ENCODE assay signal across 1 cellular context in the genomic region with DNA sequence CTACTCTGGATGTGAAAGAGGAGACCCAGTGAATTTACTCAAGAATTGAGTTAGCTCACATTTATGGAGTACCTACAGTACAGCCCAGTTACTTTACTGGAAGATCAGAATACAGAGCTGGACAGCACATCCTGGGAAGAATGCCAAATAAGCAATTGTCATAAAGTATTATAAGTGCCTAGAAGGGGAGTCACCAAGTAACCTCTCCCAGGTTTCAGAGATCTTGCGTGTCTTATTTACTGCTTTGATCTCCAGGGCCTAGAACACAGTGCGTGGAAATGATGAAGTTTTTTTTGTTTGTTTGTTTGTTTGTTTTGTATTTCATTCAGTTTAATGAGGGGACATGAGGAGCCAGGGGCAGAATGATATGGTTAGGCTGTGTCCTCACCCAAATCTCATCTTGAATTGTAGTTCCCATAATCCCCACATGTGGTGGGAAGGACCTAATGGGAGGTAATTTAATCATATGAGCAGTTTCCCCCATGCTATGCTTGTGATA.
TF ChIP-seq lines count a peak whose summit lies in the region.

No MANE protein-coding gene starts in this region.

TF ChIP-seq in HEK293, 187 proteins besides CTCF, POLR2A, EP300 and RAD21 (continued from another document and continues in another):
- TF ChIP-seq, protein P1, sequence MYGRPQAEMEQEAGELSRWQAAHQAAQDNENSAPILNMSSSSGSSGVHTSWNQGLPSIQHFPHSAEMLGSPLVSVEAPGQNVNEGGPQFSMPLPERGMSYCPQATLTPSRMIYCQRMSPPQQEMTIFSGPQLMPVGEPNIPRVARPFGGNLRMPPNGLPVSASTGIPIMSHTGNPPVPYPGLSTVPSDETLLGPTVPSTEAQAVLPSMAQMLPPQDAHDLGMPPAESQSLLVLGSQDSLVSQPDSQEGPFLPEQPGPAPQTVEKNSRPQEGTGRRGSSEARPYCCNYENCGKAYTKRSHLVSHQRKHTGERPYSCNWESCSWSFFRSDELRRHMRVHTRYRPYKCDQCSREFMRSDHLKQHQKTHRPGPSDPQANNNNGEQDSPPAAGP (tag by site-specific recombination; IDR thresholded peaks at IDR 0.05): no peak
- TF ChIP-seq ZNF184 (tag by site-specific recombination; IDR thresholded peaks at IDR 0.05): no peak
- no peak for TF ChIP-seq ZNF274 (IDR thresholded peaks at IDR 0.05; ENCODE audit: low read length)
- no peak for TF ChIP-seq ZNF274 (tag by site-specific recombination; IDR thresholded peaks at IDR 0.05; ENCODE audit: borderline replicate concordance)
- TF ChIP-seq KLF8 (tag by site-specific recombination; IDR thresholded peaks at IDR 0.05): no peak
- peak; percentile 73; the same call in 1 of the 2 replicates for TF ChIP-seq REPIN1 (tag by site-specific recombination; IDR thresholded peaks at IDR 0.05; ENCODE audit: low read depth)
- TF ChIP-seq ZNF48 (tag by site-specific recombination; IDR thresholded peaks at IDR 0.05): no peak
- TF ChIP-seq HOXD13 (CRISPR knock-in tag; IDR thresholded peaks at IDR 0.05; ENCODE audit: borderline replicate concordance): no peak
- no peak for TF ChIP-seq KLF16 (tag by site-specific recombination; IDR thresholded peaks at IDR 0.05)
- no peak for TF ChIP-seq MEIS1 (CRISPR knock-in tag; IDR thresholded peaks at IDR 0.05; ENCODE audit: borderline replicate concordance)
- no peak for TF ChIP-seq ZNF214 (tag by site-specific recombination; IDR thresholded peaks at IDR 0.05; ENCODE audit: borderline replicate concordance)
- TF ChIP-seq ZNF354C (tag by site-specific recombination; IDR thresholded peaks at IDR 0.05; ENCODE audit: borderline replicate concordance, low read depth): no peak
- no peak for TF ChIP-seq ZNF514 (tag by site-specific recombination; IDR thresholded peaks at IDR 0.05)
- no peak for TF ChIP-seq ZFHX2 (tag by site-specific recombination; conservative IDR thresholded peaks at IDR 0.05)
- no peak for TF ChIP-seq GLI4 (tag by site-specific recombination; IDR thresholded peaks at IDR 0.05)
- TF ChIP-seq ZNF660 (tag by site-specific recombination; IDR thresholded peaks at IDR 0.05): no peak
- no peak for TF ChIP-seq ZBTB48 (tag by site-specific recombination; IDR thresholded peaks at IDR 0.05)
- peak; percentile 56; the same call in 1 of the 2 replicates for TF ChIP-seq ZBTB20 (tag by site-specific recombination; IDR thresholded peaks at IDR 0.05)
- TF ChIP-seq, protein P2, sequence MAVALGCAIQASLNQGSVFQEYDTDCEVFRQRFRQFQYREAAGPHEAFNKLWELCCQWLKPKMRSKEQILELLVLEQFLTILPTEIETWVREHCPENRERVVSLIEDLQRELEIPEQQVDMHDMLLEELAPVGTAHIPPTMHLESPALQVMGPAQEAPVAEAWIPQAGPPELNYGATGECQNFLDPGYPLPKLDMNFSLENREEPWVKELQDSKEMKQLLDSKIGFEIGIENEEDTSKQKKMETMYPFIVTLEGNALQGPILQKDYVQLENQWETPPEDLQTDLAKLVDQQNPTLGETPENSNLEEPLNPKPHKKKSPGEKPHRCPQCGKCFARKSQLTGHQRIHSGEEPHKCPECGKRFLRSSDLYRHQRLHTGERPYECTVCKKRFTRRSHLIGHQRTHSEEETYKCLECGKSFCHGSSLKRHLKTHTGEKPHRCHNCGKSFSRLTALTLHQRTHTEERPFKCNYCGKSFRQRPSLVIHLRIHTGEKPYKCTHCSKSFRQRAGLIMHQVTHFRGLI (tag by site-specific recombination; IDR thresholded peaks at IDR 0.05): no peak
- no peak for TF ChIP-seq ZNF670 (tag by site-specific recombination; IDR thresholded peaks at IDR 0.05; ENCODE audit: low read depth)
- TF ChIP-seq ZNF2 (tag by site-specific recombination; IDR thresholded peaks at IDR 0.05): peak; percentile 83
- TF ChIP-seq, protein P3, sequence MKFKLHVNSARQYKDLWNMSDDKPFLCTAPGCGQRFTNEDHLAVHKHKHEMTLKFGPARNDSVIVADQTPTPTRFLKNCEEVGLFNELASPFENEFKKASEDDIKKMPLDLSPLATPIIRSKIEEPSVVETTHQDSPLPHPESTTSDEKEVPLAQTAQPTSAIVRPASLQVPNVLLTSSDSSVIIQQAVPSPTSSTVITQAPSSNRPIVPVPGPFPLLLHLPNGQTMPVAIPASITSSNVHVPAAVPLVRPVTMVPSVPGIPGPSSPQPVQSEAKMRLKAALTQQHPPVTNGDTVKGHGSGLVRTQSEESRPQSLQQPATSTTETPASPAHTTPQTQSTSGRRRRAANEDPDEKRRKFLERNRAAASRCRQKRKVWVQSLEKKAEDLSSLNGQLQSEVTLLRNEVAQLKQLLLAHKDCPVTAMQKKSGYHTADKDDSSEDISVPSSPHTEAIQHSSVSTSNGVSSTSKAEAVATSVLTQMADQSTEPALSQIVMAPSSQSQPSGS (tag by site-specific recombination; IDR thresholded peaks at IDR 0.05; ENCODE audit: low read depth): no peak
- TF ChIP-seq SCRT1 (tag by site-specific recombination; IDR thresholded peaks at IDR 0.05; ENCODE audit: borderline replicate concordance): no peak
- TF ChIP-seq, protein P4, sequence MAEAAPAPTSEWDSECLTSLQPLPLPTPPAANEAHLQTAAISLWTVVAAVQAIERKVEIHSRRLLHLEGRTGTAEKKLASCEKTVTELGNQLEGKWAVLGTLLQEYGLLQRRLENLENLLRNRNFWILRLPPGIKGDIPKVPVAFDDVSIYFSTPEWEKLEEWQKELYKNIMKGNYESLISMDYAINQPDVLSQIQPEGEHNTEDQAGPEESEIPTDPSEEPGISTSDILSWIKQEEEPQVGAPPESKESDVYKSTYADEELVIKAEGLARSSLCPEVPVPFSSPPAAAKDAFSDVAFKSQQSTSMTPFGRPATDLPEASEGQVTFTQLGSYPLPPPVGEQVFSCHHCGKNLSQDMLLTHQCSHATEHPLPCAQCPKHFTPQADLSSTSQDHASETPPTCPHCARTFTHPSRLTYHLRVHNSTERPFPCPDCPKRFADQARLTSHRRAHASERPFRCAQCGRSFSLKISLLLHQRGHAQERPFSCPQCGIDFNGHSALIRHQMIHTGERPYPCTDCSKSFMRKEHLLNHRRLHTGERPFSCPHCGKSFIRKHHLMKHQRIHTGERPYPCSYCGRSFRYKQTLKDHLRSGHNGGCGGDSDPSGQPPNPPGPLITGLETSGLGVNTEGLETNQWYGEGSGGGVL (tag by site-specific recombination; IDR thresholded peaks at IDR 0.05): 0 out of 2 replicates have a peak, but pooled peaks have one; percentile 37
- TF ChIP-seq ZNF658 (tag by site-specific recombination; IDR thresholded peaks at IDR 0.05): no peak
- no peak for TF ChIP-seq SP3 (tag by site-specific recombination; IDR thresholded peaks at IDR 0.05)
- TF ChIP-seq GLIS1 (tag by site-specific recombination; IDR thresholded peaks at IDR 0.05): peak; percentile 87
- TF ChIP-seq, protein P5, sequence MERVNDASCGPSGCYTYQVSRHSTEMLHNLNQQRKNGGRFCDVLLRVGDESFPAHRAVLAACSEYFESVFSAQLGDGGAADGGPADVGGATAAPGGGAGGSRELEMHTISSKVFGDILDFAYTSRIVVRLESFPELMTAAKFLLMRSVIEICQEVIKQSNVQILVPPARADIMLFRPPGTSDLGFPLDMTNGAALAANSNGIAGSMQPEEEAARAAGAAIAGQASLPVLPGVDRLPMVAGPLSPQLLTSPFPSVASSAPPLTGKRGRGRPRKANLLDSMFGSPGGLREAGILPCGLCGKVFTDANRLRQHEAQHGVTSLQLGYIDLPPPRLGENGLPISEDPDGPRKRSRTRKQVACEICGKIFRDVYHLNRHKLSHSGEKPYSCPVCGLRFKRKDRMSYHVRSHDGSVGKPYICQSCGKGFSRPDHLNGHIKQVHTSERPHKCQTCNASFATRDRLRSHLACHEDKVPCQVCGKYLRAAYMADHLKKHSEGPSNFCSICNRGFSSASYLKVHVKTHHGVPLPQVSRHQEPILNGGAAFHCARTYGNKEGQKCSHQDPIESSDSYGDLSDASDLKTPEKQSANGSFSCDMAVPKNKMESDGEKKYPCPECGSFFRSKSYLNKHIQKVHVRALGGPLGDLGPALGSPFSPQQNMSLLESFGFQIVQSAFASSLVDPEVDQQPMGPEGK (tag by site-specific recombination; IDR thresholded peaks at IDR 0.05): peak; percentile 73
- peak; percentile 86 for TF ChIP-seq ZBTB17 (tag by site-specific recombination; IDR thresholded peaks at IDR 0.05)
- TF ChIP-seq ZNF792 (tag by site-specific recombination; IDR thresholded peaks at IDR 0.05): no peak
- TF ChIP-seq, protein P6, sequence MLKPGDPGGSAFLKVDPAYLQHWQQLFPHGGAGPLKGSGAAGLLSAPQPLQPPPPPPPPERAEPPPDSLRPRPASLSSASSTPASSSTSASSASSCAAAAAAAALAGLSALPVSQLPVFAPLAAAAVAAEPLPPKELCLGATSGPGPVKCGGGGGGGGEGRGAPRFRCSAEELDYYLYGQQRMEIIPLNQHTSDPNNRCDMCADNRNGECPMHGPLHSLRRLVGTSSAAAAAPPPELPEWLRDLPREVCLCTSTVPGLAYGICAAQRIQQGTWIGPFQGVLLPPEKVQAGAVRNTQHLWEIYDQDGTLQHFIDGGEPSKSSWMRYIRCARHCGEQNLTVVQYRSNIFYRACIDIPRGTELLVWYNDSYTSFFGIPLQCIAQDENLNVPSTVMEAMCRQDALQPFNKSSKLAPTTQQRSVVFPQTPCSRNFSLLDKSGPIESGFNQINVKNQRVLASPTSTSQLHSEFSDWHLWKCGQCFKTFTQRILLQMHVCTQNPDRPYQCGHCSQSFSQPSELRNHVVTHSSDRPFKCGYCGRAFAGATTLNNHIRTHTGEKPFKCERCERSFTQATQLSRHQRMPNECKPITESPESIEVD (tag by site-specific recombination; IDR thresholded peaks at IDR 0.05): peak; percentile 46; the same call in 1 of the 2 replicates
- TF ChIP-seq ZNF121 (tag by site-specific recombination; IDR thresholded peaks at IDR 0.05): no peak
- TF ChIP-seq, protein P7, sequence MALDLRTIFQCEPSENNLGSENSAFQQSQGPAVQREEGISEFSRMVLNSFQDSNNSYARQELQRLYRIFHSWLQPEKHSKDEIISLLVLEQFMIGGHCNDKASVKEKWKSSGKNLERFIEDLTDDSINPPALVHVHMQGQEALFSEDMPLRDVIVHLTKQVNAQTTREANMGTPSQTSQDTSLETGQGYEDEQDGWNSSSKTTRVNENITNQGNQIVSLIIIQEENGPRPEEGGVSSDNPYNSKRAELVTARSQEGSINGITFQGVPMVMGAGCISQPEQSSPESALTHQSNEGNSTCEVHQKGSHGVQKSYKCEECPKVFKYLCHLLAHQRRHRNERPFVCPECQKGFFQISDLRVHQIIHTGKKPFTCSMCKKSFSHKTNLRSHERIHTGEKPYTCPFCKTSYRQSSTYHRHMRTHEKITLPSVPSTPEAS (tag by site-specific recombination; IDR thresholded peaks at IDR 0.05): no peak
- 0 out of 2 replicates have a peak, but pooled peaks have one; percentile 40 for TF ChIP-seq OVOL3 (tag by site-specific recombination; IDR thresholded peaks at IDR 0.05)
- TF ChIP-seq, protein P8, sequence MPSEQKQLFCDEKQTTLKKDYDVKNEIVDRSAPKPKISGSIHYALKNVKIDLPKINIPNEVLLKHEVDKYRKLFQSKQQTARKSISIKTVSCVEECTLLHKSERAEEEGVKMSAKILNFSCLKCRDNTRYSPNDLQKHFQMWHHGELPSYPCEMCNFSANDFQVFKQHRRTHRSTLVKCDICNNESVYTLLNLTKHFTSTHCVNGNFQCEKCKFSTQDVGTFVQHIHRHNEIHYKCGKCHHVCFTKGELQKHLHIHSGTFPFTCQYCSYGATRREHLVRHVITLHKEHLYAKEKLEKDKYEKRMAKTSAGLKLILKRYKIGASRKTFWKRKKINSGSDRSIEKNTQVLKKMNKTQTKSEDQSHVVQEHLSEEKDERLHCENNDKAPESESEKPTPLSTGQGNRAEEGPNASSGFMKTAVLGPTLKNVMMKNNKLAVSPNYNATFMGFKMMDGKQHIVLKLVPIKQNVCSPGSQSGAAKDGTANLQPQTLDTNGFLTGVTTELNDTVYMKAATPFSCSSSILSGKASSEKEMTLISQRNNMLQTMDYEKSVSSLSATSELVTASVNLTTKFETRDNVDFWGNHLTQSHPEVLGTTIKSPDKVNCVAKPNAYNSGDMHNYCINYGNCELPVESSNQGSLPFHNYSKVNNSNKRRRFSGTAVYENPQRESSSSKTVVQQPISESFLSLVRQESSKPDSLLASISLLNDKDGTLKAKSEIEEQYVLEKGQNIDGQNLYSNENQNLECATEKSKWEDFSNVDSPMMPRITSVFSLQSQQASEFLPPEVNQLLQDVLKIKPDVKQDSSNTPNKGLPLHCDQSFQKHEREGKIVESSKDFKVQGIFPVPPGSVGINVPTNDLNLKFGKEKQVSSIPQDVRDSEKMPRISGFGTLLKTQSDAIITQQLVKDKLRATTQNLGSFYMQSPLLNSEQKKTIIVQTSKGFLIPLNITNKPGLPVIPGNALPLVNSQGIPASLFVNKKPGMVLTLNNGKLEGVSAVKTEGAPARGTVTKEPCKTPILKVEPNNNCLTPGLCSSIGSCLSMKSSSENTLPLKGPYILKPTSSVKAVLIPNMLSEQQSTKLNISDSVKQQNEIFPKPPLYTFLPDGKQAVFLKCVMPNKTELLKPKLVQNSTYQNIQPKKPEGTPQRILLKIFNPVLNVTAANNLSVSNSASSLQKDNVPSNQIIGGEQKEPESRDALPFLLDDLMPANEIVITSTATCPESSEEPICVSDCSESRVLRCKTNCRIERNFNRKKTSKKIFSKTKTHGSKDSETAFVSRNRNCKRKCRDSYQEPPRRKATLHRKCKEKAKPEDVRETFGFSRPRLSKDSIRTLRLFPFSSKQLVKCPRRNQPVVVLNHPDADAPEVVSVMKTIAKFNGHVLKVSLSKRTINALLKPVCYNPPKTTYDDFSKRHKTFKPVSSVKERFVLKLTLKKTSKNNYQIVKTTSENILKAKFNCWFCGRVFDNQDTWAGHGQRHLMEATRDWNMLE (tag by site-specific recombination; conservative IDR thresholded peaks at IDR 0.05; ENCODE audit: low read depth): no peak
- TF ChIP-seq, protein P9, sequence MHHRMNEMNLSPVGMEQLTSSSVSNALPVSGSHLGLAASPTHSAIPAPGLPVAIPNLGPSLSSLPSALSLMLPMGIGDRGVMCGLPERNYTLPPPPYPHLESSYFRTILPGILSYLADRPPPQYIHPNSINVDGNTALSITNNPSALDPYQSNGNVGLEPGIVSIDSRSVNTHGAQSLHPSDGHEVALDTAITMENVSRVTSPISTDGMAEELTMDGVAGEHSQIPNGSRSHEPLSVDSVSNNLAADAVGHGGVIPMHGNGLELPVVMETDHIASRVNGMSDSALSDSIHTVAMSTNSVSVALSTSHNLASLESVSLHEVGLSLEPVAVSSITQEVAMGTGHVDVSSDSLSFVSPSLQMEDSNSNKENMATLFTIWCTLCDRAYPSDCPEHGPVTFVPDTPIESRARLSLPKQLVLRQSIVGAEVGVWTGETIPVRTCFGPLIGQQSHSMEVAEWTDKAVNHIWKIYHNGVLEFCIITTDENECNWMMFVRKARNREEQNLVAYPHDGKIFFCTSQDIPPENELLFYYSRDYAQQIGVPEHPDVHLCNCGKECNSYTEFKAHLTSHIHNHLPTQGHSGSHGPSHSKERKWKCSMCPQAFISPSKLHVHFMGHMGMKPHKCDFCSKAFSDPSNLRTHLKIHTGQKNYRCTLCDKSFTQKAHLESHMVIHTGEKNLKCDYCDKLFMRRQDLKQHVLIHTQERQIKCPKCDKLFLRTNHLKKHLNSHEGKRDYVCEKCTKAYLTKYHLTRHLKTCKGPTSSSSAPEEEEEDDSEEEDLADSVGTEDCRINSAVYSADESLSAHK (tag by site-specific recombination; IDR thresholded peaks at IDR 0.05): peak; percentile 36; the same call in 1 of the 2 replicates
